ENCODE assay signal across 14 cellular contexts in genomic region chr2:62785810-62786593, GRCh38.
DNase-seq lines count a peak whose midpoint lies in the region; FAIRE-seq and TF ChIP-seq lines count a peak whose summit lies in the region.
"Had no signal": no experiment of that assay in that cellular context is flagged by ENCODE, and none has a peak within 500 bp of the region (broad histone marks: within the 10 kb centered on the region; RNA-seq: fewer than 3 reads in every experiment).

No MANE protein-coding gene starts in this region.

- no peak for FAIRE-seq in bronchial epithelial cell (lab: Jason Lieb, UNC)

- no peak overlapping the region for H3K4me2 ChIP-seq in mesendoderm (ENCODE audit: low read length)
- H3K4me2 ChIP-seq: KMS-11 had no signal

- H2AK5ac ChIP-seq in mesendoderm (ENCODE audit: low read length) = no peak overlapping the region

- no peak overlapping the region for H3K23ac ChIP-seq in mesendoderm (ENCODE audit: low read length)

- no peak overlapping the region for H2BK120ac ChIP-seq in mesendoderm (ENCODE audit: low read depth, low read length)

- H3K27me3 ChIP-seq in bronchial epithelial cell (ENCODE audit: control insufficient read depth, insufficient read depth, low read length) (no peaks in the 10 kb centered on the region), mesendoderm (ENCODE audit: insufficient read depth, low read length, poor library complexity) (no peaks in the 10 kb centered on the region)
- H3K27me3 ChIP-seq: heart left ventricle, sigmoid colon had no signal

- no CpG with 5 or more reads among the region's 4 CpGs for WGBS in mesendoderm (ENCODE audit: extremely low coverage, insufficient coverage, low lambda C conversion rate)

- no peak overlapping the region for H3K9ac ChIP-seq in mesendoderm (ENCODE audit: low read length)
- H3K9ac ChIP-seq: KMS-11 had no signal

- no peak overlapping the region for H3K27ac ChIP-seq in mesendoderm (ENCODE audit: low read depth, low read length)
- H3K27ac ChIP-seq: heart left ventricle, KMS-11, sigmoid colon had no signal

- H4K5ac ChIP-seq in mesendoderm (ENCODE audit: low read length) = no peak overlapping the region

- H4K8ac ChIP-seq in mesendoderm (ENCODE audit: low read depth, low read length) = no peak overlapping the region

- TF ChIP-seq CTCF in bronchial epithelial cell (IDR thresholded peaks at IDR 0.05; ENCODE audit: insufficient read depth, low read length, severe bottlenecking) = no peak

- H3K4me3 ChIP-seq in bronchial epithelial cell (ENCODE audit: low read depth, low read length) = no peak overlapping the region
- H3K4me3 ChIP-seq in mesendoderm (ENCODE audit: low read length) = no peak overlapping the region
- H3K4me3 ChIP-seq: heart left ventricle, sigmoid colon had no signal

- H2BK5ac ChIP-seq in mesendoderm (ENCODE audit: low read length) = no peak overlapping the region

- H3K4ac ChIP-seq in mesendoderm (ENCODE audit: low read depth, low read length) = no peak overlapping the region

- no peak overlapping the region for H3K56ac ChIP-seq in mesendoderm (ENCODE audit: low read length)

- H2BK15ac ChIP-seq in mesendoderm (replicated peaks; ENCODE audit: low read depth) = no peak overlapping the region

- H3K79me2 ChIP-seq in mesendoderm (ENCODE audit: control insufficient read depth, insufficient read depth, low read length) = no peaks in the 10 kb centered on the region

- H3K36me3 ChIP-seq in bronchial epithelial cell (ENCODE audit: control insufficient read depth, insufficient read depth, low read length) = peaks cover 2% of the 10 kb centered on the region
- no peaks in the 10 kb centered on the region for H3K36me3 ChIP-seq in mesendoderm (ENCODE audit: control insufficient read depth, insufficient read depth, low read length)
- H3K36me3 ChIP-seq: heart left ventricle, sigmoid colon had no signal

- DNase-seq in GF-D8 (lab: John Stamatoyannopoulos, UW) (peak; percentile 66), NOMO-1 (lab: John Stamatoyannopoulos, UW; ENCODE audit: unreplicated experiment in 2 of 2) (peak; percentile 42 to 79), bronchial epithelial cell (ENCODE audit: low read depth) (peak; percentile 49), mesendoderm (peak; percentile 20), SW480 (ENCODE audit: low spot score) (no peak), DMS79 (lab: John Stamatoyannopoulos, UW) (no peak), COR-L47 (lab: John Stamatoyannopoulos, UW) (no peak)
- DNase-seq: activated CD4-positive, alpha-beta T cell treated with anti-CD3 and anti-CD28 coated beads, Interleukin-2, amount 10 ng/mL, durations not matched to agents 7 days and 5 days; aorta; heart left ventricle; NCI-H1930; nephron progenitor cell; sigmoid colon had no signal

- no peaks in the 10 kb centered on the region for H3K4me1 ChIP-seq in mesendoderm (ENCODE audit: control insufficient read depth, low read depth, low read length)

- no peak overlapping the region for H3K18ac ChIP-seq in mesendoderm (ENCODE audit: low read length)

- peaks cover 2% of the 10 kb centered on the region for H3K79me1 ChIP-seq in mesendoderm (ENCODE audit: low read length)

Comparison
In these comparisons a context has a peak if more than half of its experiments do, and no peak if none do; other contexts are left out.
1. DNase-seq: peak in GF-D8 (single experiment), NOMO-1 (2 of 2), bronchial epithelial cell (single experiment) and mesendoderm (single experiment); none in SW480 (single experiment), DMS79 (single experiment) and COR-L47 (single experiment).